9 cellular contexts compared by ENCODE assay signal in genomic region chr9:127578627-127578951, GRCh38. TPM values are rescaled to one million over a fixed set of nuclear protein-coding genes. Genes with fewer than 3 reads are reported as not detected.
A peak's percentile ranks its signal among the peaks of the same experiment; 100 is the strongest.
DNase-seq lines count a peak whose midpoint lies in the region; ATAC-seq and TF ChIP-seq lines count a peak whose summit lies in the region.
"Had no signal": no experiment of that assay in that cellular context is flagged by ENCODE, and none has a peak within 500 bp of the region (broad histone marks: within the 10 kb centered on the region; RNA-seq: fewer than 3 reads in every experiment).

No MANE protein-coding gene starts in this region.

- no peak for TF ChIP-seq EP300 in upper lobe of left lung (IDR thresholded peaks at IDR 0.05)

- no peak overlapping the region for H3K23ac ChIP-seq in mesenchymal stem cell (ENCODE audit: low read length in 2 of 2)

- no peak overlapping the region for H3K4me2 ChIP-seq in mesenchymal stem cell (ENCODE audit: low read length, poor library complexity, severe bottlenecking)

- peaks cover 5% of the 10 kb centered on the region for H3K27me3 Mint-ChIP-seq in brain

- peaks cover 16% of the 10 kb centered on the region for H3K79me1 ChIP-seq in mesenchymal stem cell (replicated peaks; ENCODE audit: low read length, poor library complexity, severe bottlenecking)

- H3K9me3 Mint-ChIP-seq in brain: peaks cover 0 to 3% (median 0%) of the 10 kb centered on the region in 5 experiments

- H3K9me3 ChIP-seq in heart left ventricle (no peaks in the 10 kb centered on the region), mesenchymal stem cell (ENCODE audit: control insufficient read depth, low read length) (no peaks in the 10 kb centered on the region), upper lobe of left lung (no peaks in the 10 kb centered on the region)

- H3K36me3 Mint-ChIP-seq in brain: no peaks in the 10 kb centered on the region

- no peaks in the 10 kb centered on the region for H3K27me3 ChIP-seq in heart left ventricle
- no peaks in the 10 kb centered on the region for H3K27me3 ChIP-seq in mesenchymal stem cell (ENCODE audit: control insufficient read depth in 1 of 2, insufficient read depth in 1 of 2, low read length in 2 of 2)
- H3K27me3 ChIP-seq in upper lobe of left lung: no peaks in the 10 kb centered on the region
- H3K27me3 ChIP-seq: cardiac muscle cell had no signal

- no peak overlapping the region for H2AK5ac ChIP-seq in mesenchymal stem cell (ENCODE audit: low read length, severe bottlenecking)

- peak overlapping the region in 1 of 2 experiments; percentile 11 for H3K4ac ChIP-seq in mesenchymal stem cell (ENCODE audit: low read depth in 1 of 2, low read length in 2 of 2)

- peak overlapping the region; percentile 94 for H3K9ac ChIP-seq in mesenchymal stem cell (ENCODE audit: low read length)

- H3K27ac ChIP-seq in heart left ventricle: peak overlapping the region; percentile 43 to 91 (median 83)
- H3K27ac ChIP-seq in mesenchymal stem cell (ENCODE audit: low read length, poor library complexity, severe bottlenecking): peak overlapping the region; percentile 97
- H3K27ac ChIP-seq in upper lobe of left lung: peak overlapping the region; percentile 88 to 97 (median 94)
- H3K27ac ChIP-seq: cardiac muscle cell had no signal

- H2BK12ac ChIP-seq in mesenchymal stem cell (ENCODE audit: low read length in 2 of 2): peak overlapping the region; percentile 59 to 61

- peak overlapping the region; percentile 75 for H2BK120ac ChIP-seq in mesenchymal stem cell (ENCODE audit: low read depth, low read length)

- peaks cover 0 to 63% (median 20%) of the 10 kb centered on the region in 12 donors for H3K4me1 ChIP-seq in heart left ventricle
- H3K4me1 ChIP-seq in mesenchymal stem cell (ENCODE audit: control insufficient read depth, insufficient read depth, low read depth, low read length): peaks cover 35% of the 10 kb centered on the region
- H3K4me1 ChIP-seq in upper lobe of left lung: peaks cover 45 to 72% (median 52%) of the 10 kb centered on the region in 4 donors

- TF ChIP-seq POLR2A in heart left ventricle (IDR thresholded peaks at IDR 0.05) (no peak), upper lobe of left lung (IDR thresholded peaks at IDR 0.05) (no peak)

- no peak overlapping the region for H2AFZ ChIP-seq in mesenchymal stem cell (ENCODE audit: low read depth, low read length)

- WGBS in heart left ventricle, 4 donors: 48 to 53% (median 49%) methylated on average over 5 of the region's 5 CpGs
- WGBS in mesenchymal stem cell: 47% methylated on average over 5 of the region's 5 CpGs
- 34 to 37% methylated on average over 5 of the region's 5 CpGs for WGBS in upper lobe of left lung, 2 donors

- H3K4me3 ChIP-seq in heart left ventricle (peak overlapping the region in 9 of 12 donors; percentile 12 to 43 (median 34)), mesenchymal stem cell (ENCODE audit: insufficient read depth in 1 of 2, low read depth in 1 of 2, low read length in 2 of 2) (peak overlapping the region in 1 of 2 experiments; percentile 81), upper lobe of left lung (peak overlapping the region in 3 of 4 donors; percentile 17 to 41 (median 36))
- H3K4me3 ChIP-seq: cardiac muscle cell had no signal

- H2BK15ac ChIP-seq in mesenchymal stem cell (ENCODE audit: low read depth, poor library complexity, severe bottlenecking): peak overlapping the region; percentile 5

- no peak for ATAC-seq in heart left ventricle
- no peak for ATAC-seq in upper lobe of left lung (ENCODE audit: low FRiP score in 2 of 2)

- peak overlapping the region; percentile 93 to 99 (median 94) for H3K27ac Mint-ChIP-seq in brain

- DNase-seq in heart left ventricle: no peak
- no peak for DNase-seq in cardiac septum (ENCODE audit: low spot score)
- DNase-seq in mesenchymal stem cell: no peak
- DNase-seq in upper lobe of left lung: no peak
- no peak for DNase-seq in MV-4-11 (lab: John Stamatoyannopoulos, UW)
- no peak for DNase-seq in A172 (ENCODE audit: low spot score)
- DNase-seq in AG08396 (ENCODE audit: low spot score): no peak

- H4K8ac ChIP-seq in mesenchymal stem cell (ENCODE audit: low read length): peak overlapping the region; percentile 66

- no peak for TF ChIP-seq CTCF in heart left ventricle (IDR thresholded peaks at IDR 0.05)
- no peak for TF ChIP-seq CTCF in brain (conservative IDR thresholded peaks at IDR 0.05)
- no peak for TF ChIP-seq CTCF in upper lobe of left lung (IDR thresholded peaks at IDR 0.05)

- H3K36me3 ChIP-seq in heart left ventricle (no peaks in the 10 kb centered on the region), mesenchymal stem cell (ENCODE audit: control insufficient read depth in 1 of 2, insufficient read depth in 2 of 2, low read depth in 1 of 2, low read length in 2 of 2) (peaks cover 0 to 6% of the 10 kb centered on the region in 2 experiments), upper lobe of left lung (no peaks in the 10 kb centered on the region)
- H3K36me3 ChIP-seq: cardiac muscle cell had no signal

- peak overlapping the region; percentile 24 for H2BK5ac ChIP-seq in mesenchymal stem cell (ENCODE audit: low read depth, low read length, poor library complexity, severe bottlenecking)

- peak overlapping the region; percentile 30 to 80 (median 64) for H3K4me3 Mint-ChIP-seq in brain

- H3K14ac ChIP-seq in mesenchymal stem cell (ENCODE audit: low read length in 2 of 2): no peak overlapping the region

- H3K4me1 Mint-ChIP-seq in brain: peaks cover 49% of the 10 kb centered on the region

- intact Hi-C loops in heart left ventricle (cut with DNase I): no loop called here
- intact Hi-C loops in cardiac septum (cut with DNase I): no loop called here

- H3K18ac ChIP-seq in mesenchymal stem cell (ENCODE audit: low read depth in 1 of 2, low read length in 2 of 2): peak overlapping the region; percentile 4 to 40

- H4K91ac ChIP-seq in mesenchymal stem cell (ENCODE audit: low read length): peak overlapping the region; percentile 87

RNA-seq across cellular contexts. Expression of gene STXBP1, which starts 33.5 kb away (rescaled TPM):
- total RNA-seq in heart left ventricle (100 to 1,000 TPM in 1 of 9 donors, 10 to 100 TPM in 8; 35.9 to 102 (median 50.2) TPM), cardiac septum (46.6 TPM), upper lobe of left lung (100 to 1,000 TPM in 2 of 6 donors, 10 to 100 TPM in 4; 44.6 to 124 (median 76.1) TPM)
- polyA plus RNA-seq in heart left ventricle (10 to 100 TPM; 14.0 to 23.7 TPM), brain (ENCODE audit: insufficient read depth, low read depth, low replicate concordance) (298 TPM)
- polyA plus RNA-seq in mesenchymal stem cell (2013, experiment 1 of 2): 41.1 TPM
- polyA plus RNA-seq in mesenchymal stem cell (2013, experiment 2 of 2): 40.3 TPM
- total RNA-seq in A172 (2014; rRNA removed; shearing (Covaris generic)): 20.8 and 63.2 TPM in 2 replicates
